35 cellular contexts compared by ENCODE assay signal in genomic region chrX:110512341-110512740, GRCh38.
"Had no signal": no experiment of that assay in that cellular context is flagged by ENCODE, and none has a peak within 500 bp of the region (broad histone marks: within the 10 kb centered on the region; RNA-seq: fewer than 3 reads in every experiment).

No MANE protein-coding gene starts in this region.

- H3K36me3 ChIP-seq: MG63 had no signal

- DNase-seq: Karpas-422, Kasumi-1, MG63, MM.1S, MV-4-11, NCI-H1048, NCI-H1092, NCI-H1092 treated with DMSO at 0.1 percent for 48 hours, NCI-H1105, NCI-H1105 treated with DMSO at 0.1 percent for 48 hours, NCI-H1417, NCI-H1417 treated with DMSO at 0.1 percent for 48 hours, NCI-H1436, NCI-H1436 treated with DMSO at 0.1 percent for 48 hours, NCI-H146, NCI-H1694, NCI-H1694 treated with DMSO at 0.1 percent for 48 hours, NCI-H187, NCI-H187 treated with DMSO at 0.1 percent for 48 hours, NCI-H1930, NCI-H2029, NCI-H2029 treated with DMSO at 0.1 percent for 48 hours, NCI-H2081, NCI-H2081 treated with DMSO at 0.1 percent for 48 hours, NCI-H2107, NCI-H2171, NCI-H2171 treated with DMSO at 0.1 percent for 48 hours, NCI-H2227 treated with DMSO at 0.1 percent for 48 hours, NCI-H226, NCI-H345, NCI-H446, NCI-H446 treated with DMSO at 0.1 percent for 48 hours, NCI-H510A, NCI-H510A treated with DMSO at 0.1 percent for 48 hours, NCI-H524 had no signal

- H3K27me3 ChIP-seq: MG63 had no signal

- H3K9me3 ChIP-seq: MG63 had no signal

- H3K4me3 ChIP-seq: MG63 had no signal
